18 cellular contexts compared by ENCODE assay signal in the genomic region with DNA sequence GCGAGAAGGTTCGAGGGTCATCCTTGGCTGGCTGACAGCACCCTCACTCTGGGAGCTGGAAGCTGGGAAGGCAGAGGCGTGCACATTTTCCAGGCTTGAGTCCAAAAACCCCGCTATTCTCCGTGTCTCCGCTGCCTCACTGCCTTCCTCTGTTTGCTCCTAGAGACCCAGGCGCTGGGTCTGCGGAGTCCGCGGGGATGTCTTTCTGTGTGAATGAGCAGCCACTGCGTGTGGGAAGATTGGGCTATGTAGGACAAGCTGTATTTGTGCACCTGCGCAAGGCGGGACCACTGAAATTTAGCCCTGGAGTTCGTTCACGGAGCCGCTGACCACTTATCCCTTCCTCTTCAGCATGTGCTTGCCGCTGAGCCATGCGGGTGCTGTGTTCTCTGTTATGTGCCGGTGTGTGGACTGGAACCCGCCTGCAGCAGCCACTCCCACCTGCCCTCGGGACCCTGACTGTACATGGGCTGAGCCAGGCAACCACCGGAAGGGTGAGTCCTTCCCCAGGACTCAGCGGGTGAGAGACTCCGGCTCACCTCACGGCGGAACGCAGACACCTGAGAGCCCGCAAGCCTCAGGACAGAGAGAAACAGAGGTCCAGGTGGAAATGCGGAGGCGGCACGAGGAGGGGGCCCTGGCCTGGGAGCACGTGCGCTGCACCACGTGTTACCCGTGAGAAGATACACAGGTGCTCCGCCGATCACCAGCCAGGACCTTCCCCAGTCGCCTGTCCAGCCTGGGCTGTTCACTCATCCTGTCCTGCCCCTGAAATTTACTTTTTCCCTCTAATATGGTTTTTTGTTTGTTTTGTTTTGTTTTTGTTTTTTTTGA. TPM values are rescaled to one million over a fixed set of nuclear protein-coding genes. Genes with fewer than 3 reads are reported as not detected.
A peak's percentile ranks its signal among the peaks of the same experiment; 100 is the strongest.
DNase-seq lines count a peak whose midpoint lies in the region; ATAC-seq and TF ChIP-seq lines count a peak whose summit lies in the region.
"Had no signal": no experiment of that assay in that cellular context is flagged by ENCODE, and none has a peak within 500 bp of the region (broad histone marks: within the 10 kb centered on the region; RNA-seq: fewer than 3 reads in every experiment).

No MANE protein-coding gene starts in this region.

- H3K9ac ChIP-seq in muscle layer of colon (ENCODE audit: low read length): no peak overlapping the region
- no peak overlapping the region for H3K9ac ChIP-seq in endodermal cell (ENCODE audit: extremely low read depth, low read length, poor library complexity, severe bottlenecking)

- H3K4me1 Mint-ChIP-seq in endodermal cell: peaks cover 10% of the 10 kb centered on the region
- no peaks in the 10 kb centered on the region for H3K4me1 Mint-ChIP-seq in natural killer cell
- H3K4me1 Mint-ChIP-seq: CD14-positive monocyte had no signal

- H3K4me1 ChIP-seq in muscle layer of colon (ENCODE audit: insufficient read depth, low read length) (peaks cover 29% of the 10 kb centered on the region), endodermal cell (ENCODE audit: control insufficient read depth, insufficient read depth, low read length) (no peaks in the 10 kb centered on the region)
- H3K4me1 ChIP-seq: SJCRH30 had no signal

- no peak for ATAC-seq in GM18519 (IDR thresholded peaks at IDR 0.05; ENCODE audit: low FRiP score, unreplicated experiment)
- no peak for ATAC-seq in natural killer cell
- ATAC-seq: K562, PC-3 had no signal

- H3K4me3 Mint-ChIP-seq in endodermal cell (no peak overlapping the region), natural killer cell (no peak overlapping the region)
- H3K4me3 Mint-ChIP-seq: CD14-positive monocyte had no signal

- H3K36me3 Mint-ChIP-seq in endodermal cell (ENCODE audit: low read depth): no peaks in the 10 kb centered on the region
- H3K36me3 Mint-ChIP-seq in natural killer cell: no peaks in the 10 kb centered on the region
- H3K36me3 Mint-ChIP-seq: CD14-positive monocyte had no signal

- peak overlapping the region; percentile 42 for H3K27ac ChIP-seq in muscle layer of colon (ENCODE audit: low read depth, low read length)
- H3K27ac ChIP-seq in endodermal cell (ENCODE audit: low read depth, low read length): no peak overlapping the region
- H3K27ac ChIP-seq: SJCRH30 had no signal

- TF ChIP-seq CTCF in endodermal cell (conservative IDR thresholded peaks at IDR 0.05) (no peak), natural killer cell (IDR thresholded peaks at IDR 0.05) (no peak)

- intact Hi-C loops in natural killer cell (cut with micrococcal nuclease): no loop called here

- H3K4me3 ChIP-seq in muscle layer of colon (ENCODE audit: low read depth in 1 of 2, low read length in 2 of 2): peak overlapping the region in 1 of 2 donors; percentile 8
- no peak overlapping the region for H3K4me3 ChIP-seq in endodermal cell (ENCODE audit: low read length)
- H3K4me3 ChIP-seq: K562, SJCRH30 had no signal

- 94 to 97% methylated on average over 25 to 38 of the region's 38 CpGs for WGBS in endodermal cell (ENCODE audit: insufficient coverage in 1 of 2, insufficient read length in 1 of 2), 2 experiments

- no peaks in the 10 kb centered on the region for H3K27me3 ChIP-seq in muscle layer of colon (ENCODE audit: control insufficient read depth in 1 of 2, insufficient read depth in 2 of 2, low read length in 2 of 2)
- H3K27me3 ChIP-seq in endodermal cell (ENCODE audit: control insufficient read depth, insufficient read depth, low read length, poor library complexity, severe bottlenecking): no peaks in the 10 kb centered on the region

- H3K27me3 Mint-ChIP-seq in endodermal cell (ENCODE audit: insufficient read depth) (no peaks in the 10 kb centered on the region), natural killer cell (ENCODE audit: low read depth in 2 of 2) (peaks cover 0 to under 1% of the 10 kb centered on the region in 2 donors)

- H3K36me3 ChIP-seq in muscle layer of colon (ENCODE audit: insufficient read depth, low read length) (no peaks in the 10 kb centered on the region), endodermal cell (ENCODE audit: control insufficient read depth, insufficient read depth, low read length) (no peaks in the 10 kb centered on the region)
- H3K36me3 ChIP-seq: SJCRH30 had no signal

- H3K27ac Mint-ChIP-seq in endodermal cell (no peak overlapping the region), natural killer cell (no peak overlapping the region)
- H3K27ac Mint-ChIP-seq: CD14-positive monocyte had no signal

- DNase-seq in ELR (ENCODE audit: low read depth) (peak; percentile 64), NCI-H1092 treated with DMSO at 0.1 percent for 48 hours (lab: John Stamatoyannopoulos, UW) (peak; percentile 63), renal cortical epithelial cell (ENCODE audit: low read depth) (peak; percentile 44), endodermal cell (no peak), cerebellar cortex (ENCODE audit: low spot score) (no peak), natural killer cell (no peak)
- DNase-seq: DMS 273 treated with DMSO at 0.1 percent for 48 hours, NCI-H1436, NCI-H2081, NCI-H510A treated with DMSO at 0.1 percent for 48 hours, NCI-H82, PC-3, SJCRH30 had no signal

- H3K9me3 Mint-ChIP-seq in endodermal cell: no peaks in the 10 kb centered on the region
- no peaks in the 10 kb centered on the region for H3K9me3 Mint-ChIP-seq in natural killer cell

- H3K9me3 ChIP-seq in muscle layer of colon (ENCODE audit: low read length) (no peaks in the 10 kb centered on the region), endodermal cell (ENCODE audit: control insufficient read depth, low read length) (no peaks in the 10 kb centered on the region)
- H3K9me3 ChIP-seq: SJCRH30 had no signal

RNA-seq across cellular contexts. Expression of gene TWIST2, which starts 44.0 kb away (rescaled TPM):
- total RNA-seq in renal cortical epithelial cell: 0.20 TPM in 1 of 2 replicates, not detected in the other
- 1 to 10 TPM in 1 of 2 donors, not detected in 1; 1.9 TPM for total RNA-seq in endodermal cell
- polyA plus RNA-seq in endodermal cell (2013, experiment 1 of 2): 1.3 TPM
- polyA plus RNA-seq in endodermal cell (2013, experiment 2 of 2): 0.83 TPM
- total RNA-seq in natural killer cell: not detected
- total RNA-seq: A673, K562, SJCRH30 had no signal
- polyA plus RNA-seq: K562 had no signal

Comparison
In these comparisons a context has a peak if more than half of its experiments do, and no peak if none do; other contexts are left out.
1. DNase-seq: peak in ELR (single experiment), NCI-H1092 treated with DMSO at 0.1 percent for 48 hours (single experiment) and renal cortical epithelial cell (single experiment); none in endodermal cell (single experiment), cerebellar cortex (single experiment) and natural killer cell (single experiment).